In the genomic region with DNA sequence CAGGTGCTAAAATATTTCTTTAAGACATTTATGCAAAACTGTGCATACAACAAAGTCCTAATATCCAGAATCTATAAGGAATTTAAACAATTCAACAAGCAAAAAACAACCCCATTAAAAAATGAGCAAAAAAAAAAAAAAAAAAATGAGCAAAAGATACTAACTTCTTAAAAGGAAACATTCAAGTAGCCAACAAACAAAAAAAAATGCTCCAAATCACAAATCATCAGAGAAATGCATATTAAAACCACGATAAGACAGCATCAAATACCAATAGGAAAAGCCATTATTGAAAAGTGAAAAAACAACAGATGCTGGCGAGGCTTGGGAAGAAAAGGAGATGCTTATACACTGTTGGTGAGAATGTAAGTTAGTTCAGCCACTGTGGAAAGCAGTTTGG, we compare ENCODE assay signal across 18 cellular contexts. TPM values are rescaled to one million over a fixed set of nuclear protein-coding genes. Genes with fewer than 3 reads are reported as not detected.
"Had no signal": no experiment of that assay in that cellular context is flagged by ENCODE, and none has a peak within 500 bp of the region (broad histone marks: within the 10 kb centered on the region; RNA-seq: fewer than 3 reads in every experiment).

No MANE protein-coding gene starts in this region.

- H3K4me3 ChIP-seq: cardiac muscle cell, esophagus squamous epithelium, lung, prostate gland, right atrium auricular region, tibial artery had no signal

- H3K4me1 ChIP-seq: esophagus squamous epithelium, prostate gland, right atrium auricular region, tibial artery had no signal

- H3K36me3 ChIP-seq: cardiac muscle cell, esophagus squamous epithelium, prostate gland, right atrium auricular region, tibial artery had no signal

- DNase-seq: activated CD8-positive, alpha-beta memory T cell treated with anti-CD3 and anti-CD28 coated beads for 24 hours; activated CD8-positive, alpha-beta memory T cell treated with anti-CD3 and anti-CD28 coated beads, Interleukin-2, amount 50 U/mL, for 48 hours; activated effector memory CD4-positive, alpha-beta T cell treated with Interleukin-2 at 50 U/mL for 16 hours; activated naive CD4-positive, alpha-beta T cell treated with anti-CD3 and anti-CD28 coated beads, Interleukin-2, amount 10 ng/mL, durations not matched to agents 7 days and 5 days; activated naive CD8-positive, alpha-beta T cell treated with anti-CD3 and anti-CD28 coated beads, Interleukin-2, amount 50 U/mL, for 24 hours; activated T-cell treated with anti-CD3 and anti-CD28 coated beads, Interleukin-2, amount 50 U/mL, for 48 hours; effector memory CD8-positive, alpha-beta T cell; esophagus squamous epithelium; stimulated activated CD4-positive, alpha-beta T cell treated with anti-CD3 and anti-CD28 coated beads, Interleukin-2, amount 100 ng/mL, for 24 hours; stimulated activated naive CD8-positive, alpha-beta T cell treated with anti-CD3 and anti-CD28 coated beads, Interleukin-15, Interleukin-2, amounts not matched to agents 100 U/mL and 50 U/mL, for 24 hours; substantia nigra; tibial artery had no signal

- H3K27me3 ChIP-seq: cardiac muscle cell, esophagus squamous epithelium, right atrium auricular region, tibial artery had no signal

- ATAC-seq: effector memory CD8-positive, alpha-beta T cell had no signal

- H3K9me3 ChIP-seq: esophagus squamous epithelium, prostate gland, right atrium auricular region, tibial artery had no signal

- H3K27ac ChIP-seq: cardiac muscle cell, esophagus squamous epithelium, prostate gland, right atrium auricular region, tibial artery had no signal

RNA-seq across cellular contexts. Expression of a gene that starts 57.8 kb away (rescaled TPM):
- total RNA-seq: dermis microvascular lymphatic vessel endothelial cell; esophagus squamous epithelium; right atrium auricular region; T-helper 1 cell treated with Interleukin-12 subunit alpha and Interleukin-12 subunit beta and Interleukin-4 antibody, amounts not matched to agents 30 ng/mL and 1 ng/mL, for 36 hours had no signal
